In genomic region chr6:5132741-5133140, GRCh38 we compare ENCODE assay signal across 9 cellular contexts. TPM values are rescaled to one million over a fixed set of nuclear protein-coding genes. Genes with fewer than 3 reads are reported as not detected.
A peak's percentile ranks its signal among the peaks of the same experiment; 100 is the strongest.
DNase-seq lines count a peak whose midpoint lies in the region; ATAC-seq and TF ChIP-seq lines count a peak whose summit lies in the region.
"Had no signal": no experiment of that assay in that cellular context is flagged by ENCODE, and none has a peak within 500 bp of the region (broad histone marks: within the 10 kb centered on the region; RNA-seq: fewer than 3 reads in every experiment).

No MANE protein-coding gene starts in this region.

- WGBS in sigmoid colon, 2 donors, result 45 to 82% methylated on average over 8 of the region's 8 CpGs

- in situ Hi-C loops in G401 (cut with HindIII; ENCODE audit: low sequenced_read_pairs), result no loop called here

- H3K9ac ChIP-seq in NT2/D1 (ENCODE audit: insufficient read length, low read depth), result peak overlapping the region; percentile 17

- H3K27me3 ChIP-seq in NT2/D1 (ENCODE audit: insufficient read depth, insufficient read length), result no peaks in the 10 kb centered on the region
- no peaks in the 10 kb centered on the region for H3K27me3 ChIP-seq in sigmoid colon

- no peak for TF ChIP-seq POLR2A in sigmoid colon (IDR thresholded peaks at IDR 0.05)

- H3K4me1 ChIP-seq in NT2/D1 (ENCODE audit: insufficient read depth, insufficient read length) (no peaks in the 10 kb centered on the region), sigmoid colon (peaks cover 0 to 12% (median 3%) of the 10 kb centered on the region in 4 donors)

- peak overlapping the region; percentile 24 to 66 (median 56) for H3K27ac ChIP-seq in sigmoid colon

- H3K4me3 ChIP-seq in NT2/D1 (ENCODE audit: insufficient read length, low read depth), result no peak overlapping the region
- H3K4me3 ChIP-seq in sigmoid colon, result peak overlapping the region in 2 of 4 donors; percentile 6 to 18

- intact Hi-C loops in Right ventricle myocardium inferior (cut with DNase I), result no loop called here
- intact Hi-C loops in sigmoid colon (cut with DNase I), result no loop called here

- ATAC-seq in GM21737 (IDR thresholded peaks at IDR 0.05; ENCODE audit: unreplicated experiment) (peak; percentile 93), Right ventricle myocardium inferior (peak; percentile 94), HG02970 (IDR thresholded peaks at IDR 0.05; ENCODE audit: low FRiP score, unreplicated experiment) (no peak)
- ATAC-seq: HCT116 had no signal

- DNase-seq in G401 (ENCODE audit: low spot score), result peak; percentile 75
- peak; percentile 40 for DNase-seq in NT2/D1 (ENCODE audit: low read depth, low spot score)
- peak; percentile 83 for DNase-seq in Right ventricle myocardium inferior (ENCODE audit: missing footprints)
- peak; percentile 89 for DNase-seq in sigmoid colon
- DNase-seq in activated naive CD4-positive, alpha-beta T cell treated with anti-CD3 and anti-CD28 coated beads, Interleukin-2, amount 50 U/mL, for 16 hours, result no peak
- DNase-seq in NCI-H774 (lab: John Stamatoyannopoulos, UW), result no peak

- H3K36me3 ChIP-seq in NT2/D1 (ENCODE audit: insufficient read depth, insufficient read length, low read length) (no peaks in the 10 kb centered on the region), sigmoid colon (no peaks in the 10 kb centered on the region)

- TF ChIP-seq CTCF in sigmoid colon (IDR thresholded peaks at IDR 0.05), result no peak

- H3K9me3 ChIP-seq in NT2/D1 (ENCODE audit: insufficient read depth, low read length), result no peaks in the 10 kb centered on the region
- H3K9me3 ChIP-seq in sigmoid colon, result no peaks in the 10 kb centered on the region

- no peak for TF ChIP-seq EP300 in sigmoid colon (IDR thresholded peaks at IDR 0.05)

RNA-seq across cellular contexts. Expression of gene PPP1R3G, which starts 47.6 kb away (rescaled TPM):
- total RNA-seq in G401 (2014; rRNA removed; shearing (Covaris generic)), result 0.25 and 0.58 TPM in 2 replicates
- total RNA-seq in Right ventricle myocardium inferior, result 13.1 TPM
- 1 to 10 TPM; 1.8 to 3.0 (median 2.2) TPM for total RNA-seq in sigmoid colon
- polyA plus RNA-seq in sigmoid colon, result under 1 TPM; under 0.01 to 0.63 (median 0.23) TPM

Comparison
In these comparisons a context has a peak if more than half of its experiments do, and no peak if none do; other contexts are left out.
1. DNase-seq: peak in G401 (single experiment), NT2/D1 (single experiment), Right ventricle myocardium inferior (single experiment) and sigmoid colon (single experiment); none in activated naive CD4-positive, alpha-beta T cell treated with anti-CD3 and anti-CD28 coated beads, Interleukin-2, amount 50 U/mL, for 16 hours (single experiment) and NCI-H774 (single experiment).